In genomic region chr6:8064638-8065518, GRCh38 we compare ENCODE assay signal across 8 cellular contexts. TPM values are rescaled to one million over a fixed set of nuclear protein-coding genes. Genes with fewer than 3 reads are reported as not detected.
A peak's percentile ranks its signal among the peaks of the same experiment; 100 is the strongest.
DNase-seq lines count a peak whose midpoint lies in the region; TF ChIP-seq lines count a peak whose summit lies in the region.

No MANE protein-coding gene starts in this region.

- H3K4me3 ChIP-seq in Peyer's patch (peak overlapping the region; percentile 80 to 96 (median 87)), retinal pigment epithelial cell (ENCODE audit: low read length) (peak overlapping the region; percentile 92)

- peaks cover 0 to 4% (median 0%) of the 10 kb centered on the region in 4 donors for H3K4me1 ChIP-seq in Peyer's patch

- no peak for TF ChIP-seq POLR2A in Peyer's patch (IDR thresholded peaks at IDR 0.05)
- peak; percentile 31 for TF ChIP-seq POLR2A in erythroblast (IDR thresholded peaks at IDR 0.05; ENCODE audit: low read length)

- no peaks in the 10 kb centered on the region for H3K27me3 ChIP-seq in Peyer's patch

- no peaks in the 10 kb centered on the region for H3K9me3 ChIP-seq in Peyer's patch

- DNase-seq in DMS 273 (lab: John Stamatoyannopoulos, UW; ENCODE audit: unreplicated experiment): peak; percentile 26
- no peak for DNase-seq in DMS 273 treated with DMSO at 0.1 percent for 48 hours (lab: John Stamatoyannopoulos, UW)
- DNase-seq in Peyer's patch: no peak
- peak in 1 of 2 experiments; percentile 43 for DNase-seq in erythroblast (lab: John Stamatoyannopoulos, UW)
- DNase-seq in retinal pigment epithelial cell (ENCODE audit: low read depth): no peak
- no peak for DNase-seq in HuH-7 (ENCODE audit: low spot score)
- DNase-seq in NCI-H1694 treated with DMSO at 0.1 percent for 48 hours (lab: John Stamatoyannopoulos, UW): no peak
- no peak for DNase-seq in germinal center (ENCODE audit: low spot score)

- H3K27ac ChIP-seq in Peyer's patch: peak overlapping the region; percentile 84 to 94 (median 88)

- H3K36me3 ChIP-seq in Peyer's patch: peaks cover 0 to 13% (median 0%) of the 10 kb centered on the region in 3 donors

- peak in 2 of 6 experiments; percentile 20 to 35 for TF ChIP-seq CTCF in Peyer's patch (IDR thresholded peaks at IDR 0.05)
- TF ChIP-seq CTCF in retinal pigment epithelial cell (conservative IDR thresholded peaks at IDR 0.05; ENCODE audit: low read depth, low read length): no peak

RNA-seq across cellular contexts. Expression of gene BLOC1S5, which starts 0.7 kb away (rescaled TPM):
- 10 to 100 TPM in 1 of 4 donors, 1 to 10 TPM in 3; 4.6 to 11.6 (median 8.7) TPM for total RNA-seq in Peyer's patch

RNA-seq across cellular contexts. Expression of gene EEF1E1, which starts 37.5 kb away (rescaled TPM):
- total RNA-seq in Peyer's patch: 10 to 100 TPM in 3 of 4 donors, 1 to 10 TPM in 1; 6.2 to 70.1 (median 17.0) TPM
